9 cellular contexts compared by ENCODE assay signal in genomic region chr15:63372018-63372705, GRCh38. TPM values are rescaled to one million over a fixed set of nuclear protein-coding genes. Genes with fewer than 3 reads are reported as not detected.
A peak's percentile ranks its signal among the peaks of the same experiment; 100 is the strongest.
DNase-seq lines count a peak whose midpoint lies in the region; ATAC-seq and TF ChIP-seq lines count a peak whose summit lies in the region.
"Had no signal": no experiment of that assay in that cellular context is flagged by ENCODE, and none has a peak within 500 bp of the region (broad histone marks: within the 10 kb centered on the region; RNA-seq: fewer than 3 reads in every experiment).

No MANE protein-coding gene starts in this region.

- peak overlapping the region; percentile 27 for H3K27ac Mint-ChIP-seq in activated CD4-positive, alpha-beta memory T cell treated with anti-CD3 and anti-CD28 coated beads, Interleukin-2, amount 10 ng/mL, durations not matched to agents 7 days and 5 days
- H3K27ac Mint-ChIP-seq: activated B cell treated with CpG ODN at 0.5 μM for 24 hours had no signal

- no peak overlapping the region for H2AFZ ChIP-seq in hepatocyte

- no peaks in the 10 kb centered on the region for H3K9me3 ChIP-seq in hepatocyte (ENCODE audit: low read depth)

- peaks cover 16% of the 10 kb centered on the region for H3K4me1 ChIP-seq in hepatocyte (ENCODE audit: insufficient read depth)

- no peak overlapping the region for H3K4me3 Mint-ChIP-seq in activated CD4-positive, alpha-beta memory T cell treated with anti-CD3 and anti-CD28 coated beads, Interleukin-2, amount 10 ng/mL, durations not matched to agents 7 days and 5 days
- H3K4me3 Mint-ChIP-seq: activated B cell treated with CpG ODN at 0.5 μM for 24 hours had no signal

- no peaks in the 10 kb centered on the region for H3K36me3 Mint-ChIP-seq in activated CD4-positive, alpha-beta memory T cell treated with anti-CD3 and anti-CD28 coated beads, Interleukin-2, amount 10 ng/mL, durations not matched to agents 7 days and 5 days (ENCODE audit: low read depth)

- no peaks in the 10 kb centered on the region for H3K9me2 ChIP-seq in hepatocyte (replicated peaks; ENCODE audit: insufficient read depth)

- H3K27ac ChIP-seq in hepatocyte, result no peak overlapping the region

- CTCF ChIA-PET in activated CD4-positive, alpha-beta memory T cell treated with anti-CD3 and anti-CD28 coated beads, Interleukin-2, amount 10 ng/mL, durations not matched to agents 7 days and 5 days (lab: Charles Lee), result interaction anchor here (1.0 kb wide), 1 partner anchor 31 kb away, joined by 3 read pairs; no protein-coding TSS in a partner anchor

- POLR2A ChIA-PET in activated CD4-positive, alpha-beta memory T cell treated with anti-CD3 and anti-CD28 coated beads, Interleukin-2, amount 10 ng/mL, durations not matched to agents 7 days and 5 days (lab: Charles Lee), result no interaction called here

- peaks cover 45% of the 10 kb centered on the region for H3K4me1 Mint-ChIP-seq in activated CD4-positive, alpha-beta memory T cell treated with anti-CD3 and anti-CD28 coated beads, Interleukin-2, amount 10 ng/mL, durations not matched to agents 7 days and 5 days
- H3K4me1 Mint-ChIP-seq: activated B cell treated with CpG ODN at 0.5 μM for 24 hours had no signal

- TF ChIP-seq CTCF in hepatocyte (IDR thresholded peaks at IDR 0.05; ENCODE audit: poor library complexity), result no peak

- no peaks in the 10 kb centered on the region for H3K79me2 ChIP-seq in hepatocyte

- H3K9me3 Mint-ChIP-seq in activated CD4-positive, alpha-beta memory T cell treated with anti-CD3 and anti-CD28 coated beads, Interleukin-2, amount 10 ng/mL, durations not matched to agents 7 days and 5 days, result no peaks in the 10 kb centered on the region
- H3K9me3 Mint-ChIP-seq: activated B cell treated with CpG ODN at 0.5 μM for 24 hours had no signal

- DNase-seq in activated CD8-positive, alpha-beta memory T cell treated with anti-CD3 and anti-CD28 coated beads, Interleukin-2, amount 50 U/mL, for 48 hours, result peak; percentile 63
- no peak for DNase-seq in activated CD8-positive, alpha-beta memory T cell treated with anti-CD3 and anti-CD28 coated beads for 24 hours
- DNase-seq in activated CD4-positive, alpha-beta memory T cell treated with anti-CD3 and anti-CD28 coated beads, Interleukin-2, amount 10 ng/mL, durations not matched to agents 7 days and 5 days, result no peak
- DNase-seq in hepatocyte (ENCODE audit: low spot score) (peak; percentile 55), stromal cell of bone marrow (ENCODE audit: low read depth) (peak; percentile 99), NCI-H146 treated with DMSO at 0.1 percent for 48 hours (lab: John Stamatoyannopoulos, UW; ENCODE audit: unreplicated experiment) (no peak), cerebellar nuclear complex (lab: John Stamatoyannopoulos, UW) (no peak)
- DNase-seq: activated B cell treated with CpG ODN at 0.5 μM for 24 hours had no signal

- no peak overlapping the region for H3K4me3 ChIP-seq in hepatocyte

- H4K20me1 ChIP-seq in hepatocyte (ENCODE audit: insufficient read depth, poor library complexity, severe bottlenecking), result no peaks in the 10 kb centered on the region

- no peaks in the 10 kb centered on the region for H3K36me3 ChIP-seq in hepatocyte (replicated peaks; ENCODE audit: insufficient read depth, low read depth)

- no peak overlapping the region for H3K4me2 ChIP-seq in hepatocyte

- H3K27me3 ChIP-seq in hepatocyte, result no peaks in the 10 kb centered on the region

- ATAC-seq in GM19351 (IDR thresholded peaks at IDR 0.05; ENCODE audit: unreplicated experiment), result no peak

- 89% methylated on average over 12 of the region's 12 CpGs for WGBS in hepatocyte (ENCODE audit: low lambda C conversion rate, missing lambda C conversion rate)

- peaks cover 7% of the 10 kb centered on the region for H3K27me3 Mint-ChIP-seq in activated CD4-positive, alpha-beta memory T cell treated with anti-CD3 and anti-CD28 coated beads, Interleukin-2, amount 10 ng/mL, durations not matched to agents 7 days and 5 days

RNA-seq across cellular contexts. Expression of gene CA12, which starts 9.5 kb away (rescaled TPM):
- total RNA-seq in activated CD4-positive, alpha-beta memory T cell treated with anti-CD3 and anti-CD28 coated beads, Interleukin-2, amount 10 ng/mL, durations not matched to agents 7 days and 5 days, result under 1 TPM in 1 of 2 experiments, not detected in 1; 0.20 TPM
- 9.5 and 13.8 TPM in 2 replicates for total RNA-seq in hepatocyte
- 16.6 and 23.5 TPM in 2 replicates for polyA plus RNA-seq in hepatocyte
- total RNA-seq: activated B cell treated with CpG ODN at 0.5 μM for 24 hours had no signal

Comparison
In these comparisons a context has a peak if more than half of its experiments do, and no peak if none do; other contexts are left out.
1. DNase-seq: peak in activated CD8-positive, alpha-beta memory T cell treated with anti-CD3 and anti-CD28 coated beads, Interleukin-2, amount 50 U/mL, for 48 hours (single experiment), hepatocyte (single experiment) and stromal cell of bone marrow (single experiment); none in activated CD8-positive, alpha-beta memory T cell treated with anti-CD3 and anti-CD28 coated beads for 24 hours (single experiment), activated CD4-positive, alpha-beta memory T cell treated with anti-CD3 and anti-CD28 coated beads, Interleukin-2, amount 10 ng/mL, durations not matched to agents 7 days and 5 days (single experiment), NCI-H146 treated with DMSO at 0.1 percent for 48 hours (single experiment) and cerebellar nuclear complex (0 of 2).